Comparison of ENCODE assay signal across 7 cellular contexts in genomic region chr11:7764301-7764700, GRCh38. TPM values are rescaled to one million over a fixed set of nuclear protein-coding genes. Genes with fewer than 3 reads are reported as not detected.
"Had no signal": no experiment of that assay in that cellular context is flagged by ENCODE, and none has a peak within 500 bp of the region (broad histone marks: within the 10 kb centered on the region; RNA-seq: fewer than 3 reads in every experiment).

No MANE protein-coding gene starts in this region.

RNA-seq across cellular contexts. Expression of gene OR5P2, which starts 32.4 kb away (rescaled TPM):
- total RNA-seq: subcutaneous adipose tissue, temporal lobe, thyroid gland, tibial nerve, transverse colon, uterus, vagina had no signal

RNA-seq across cellular contexts. Expression of gene OVCH2, which starts 58.0 kb away (rescaled TPM):
- total RNA-seq: subcutaneous adipose tissue, temporal lobe, thyroid gland, tibial nerve, transverse colon, vagina had no signal
